23 cellular contexts compared by ENCODE assay signal in the genomic region with DNA sequence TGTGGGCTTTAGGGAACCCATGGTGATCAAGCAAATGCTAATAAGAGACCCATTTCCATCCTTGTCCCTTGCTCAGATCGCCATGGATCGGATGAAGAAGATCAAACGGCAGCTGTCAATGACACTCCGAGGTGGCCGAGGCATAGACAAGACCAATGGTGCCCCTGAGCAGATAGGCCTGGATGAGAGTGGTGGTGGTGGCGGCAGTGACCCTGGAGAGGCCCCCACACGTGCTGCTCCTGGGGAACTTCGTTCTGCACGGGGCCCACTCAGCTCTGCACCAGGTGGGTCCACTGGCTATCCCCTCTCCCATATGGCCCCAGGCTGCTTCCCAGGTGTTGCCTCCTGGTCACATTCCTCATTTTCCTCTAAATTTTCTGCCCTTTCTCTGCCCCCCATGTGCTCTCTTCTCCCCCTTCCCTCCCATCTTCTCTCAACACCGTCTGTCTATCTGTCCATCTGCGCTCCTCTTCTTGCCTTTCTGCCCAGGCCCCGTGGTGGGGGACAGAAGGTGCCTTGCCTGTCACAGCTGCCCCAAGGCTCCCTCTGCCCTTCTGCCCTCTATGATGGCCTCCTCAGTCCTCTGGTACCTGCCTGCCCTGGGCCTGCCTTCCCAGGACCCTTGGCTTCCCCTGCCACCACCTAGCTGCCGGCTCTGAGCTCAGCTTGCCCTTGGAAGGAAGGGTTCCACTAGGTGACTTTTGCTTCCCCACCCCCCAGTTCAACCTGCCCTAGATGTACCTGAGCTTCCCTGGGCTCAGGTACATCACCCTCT.
"Had no signal": no experiment of that assay in that cellular context is flagged by ENCODE, and none has a peak within 500 bp of the region (broad histone marks: within the 10 kb centered on the region; RNA-seq: fewer than 3 reads in every experiment).

No MANE protein-coding gene starts in this region.

- H3K27me3 Mint-ChIP-seq: activated CD4-positive, alpha-beta memory T cell treated with anti-CD3 and anti-CD28 coated beads for 36 hours; activated CD4-positive, alpha-beta T cell treated with anti-CD3 and anti-CD28 coated beads, Interleukin-2, amount 10 ng/mL, durations not matched to agents 7 days and 5 days; activated naive CD4-positive, alpha-beta T cell treated with anti-CD3 and anti-CD28 coated beads, Interleukin-2, amount 50 U/mL, for 24 hours had no signal

- H3K4me3 ChIP-seq: breast epithelium had no signal

- H3K36me3 ChIP-seq: breast epithelium had no signal

- H3K9me3 ChIP-seq: breast epithelium had no signal

- FAIRE-seq: RCC 7860 had no signal

- DNase-seq: activated CD4-positive, alpha-beta memory T cell treated with anti-CD3 and anti-CD28 coated beads for 36 hours; activated CD4-positive, alpha-beta T cell treated with anti-CD3 and anti-CD28 coated beads, Interleukin-2, amount 10 ng/mL, durations not matched to agents 7 days and 5 days; activated CD4-positive, CD25-positive, alpha-beta regulatory T cell; activated CD8-positive, alpha-beta memory T cell treated with anti-CD3 and anti-CD28 coated beads for 24 hours; activated effector memory CD4-positive, alpha-beta T cell treated with Interleukin-2 at 50 U/mL for 16 hours; activated naive CD4-positive, alpha-beta T cell; central memory CD4-positive, alpha-beta T cell; Karpas-422; MM.1S; NCI-H1105; NCI-H1436; NCI-H1694 treated with DMSO at 0.1 percent for 48 hours; NCI-H2029 treated with DMSO at 0.1 percent for 48 hours; NCI-H345; NCI-H510A; NCI-H69; PC-3; SHP77 treated with DMSO at 0.1 percent for 48 hours had no signal

- H3K9me3 Mint-ChIP-seq: activated CD4-positive, alpha-beta memory T cell treated with anti-CD3 and anti-CD28 coated beads for 36 hours; activated CD4-positive, alpha-beta T cell treated with anti-CD3 and anti-CD28 coated beads, Interleukin-2, amount 10 ng/mL, durations not matched to agents 7 days and 5 days; activated naive CD4-positive, alpha-beta T cell treated with anti-CD3 and anti-CD28 coated beads, Interleukin-2, amount 50 U/mL, for 24 hours; activated T-helper 1 cell treated with anti-CD3 and anti-CD28 coated beads, Interleukin-12 subunit alpha, Interleukin-12 subunit beta, Interleukin-2, Interleukin-4 antibody, amounts not matched to agents 30 ng/mL and 10 ng/mL and 1 ng/mL, durations not matched to agents 14 hours and 24 hours and 36 hours had no signal

- H3K27ac Mint-ChIP-seq: activated CD4-positive, alpha-beta memory T cell treated with anti-CD3 and anti-CD28 coated beads for 36 hours; activated CD4-positive, alpha-beta T cell treated with anti-CD3 and anti-CD28 coated beads, Interleukin-2, amount 10 ng/mL, durations not matched to agents 7 days and 5 days; activated naive CD4-positive, alpha-beta T cell treated with anti-CD3 and anti-CD28 coated beads, Interleukin-2, amount 50 U/mL, for 24 hours; activated T-helper 1 cell treated with anti-CD3 and anti-CD28 coated beads, Interleukin-12 subunit alpha, Interleukin-12 subunit beta, Interleukin-2, Interleukin-4 antibody, amounts not matched to agents 30 ng/mL and 10 ng/mL and 1 ng/mL, durations not matched to agents 14 hours and 24 hours and 36 hours had no signal

- H3K4me3 Mint-ChIP-seq: activated CD4-positive, alpha-beta memory T cell treated with anti-CD3 and anti-CD28 coated beads for 36 hours; activated CD4-positive, alpha-beta T cell treated with anti-CD3 and anti-CD28 coated beads, Interleukin-2, amount 10 ng/mL, durations not matched to agents 7 days and 5 days; activated naive CD4-positive, alpha-beta T cell treated with anti-CD3 and anti-CD28 coated beads, Interleukin-2, amount 50 U/mL, for 24 hours; activated T-helper 1 cell treated with anti-CD3 and anti-CD28 coated beads, Interleukin-12 subunit alpha, Interleukin-12 subunit beta, Interleukin-2, Interleukin-4 antibody, amounts not matched to agents 30 ng/mL and 10 ng/mL and 1 ng/mL, durations not matched to agents 14 hours and 24 hours and 36 hours had no signal

- H3K27ac ChIP-seq: breast epithelium, VCaP had no signal

- ATAC-seq: PC-3 had no signal
